23 cellular contexts compared by ENCODE assay signal in genomic region chr6:158095671-158096070, GRCh38.
"Had no signal": no experiment of that assay in that cellular context is flagged by ENCODE, and none has a peak within 500 bp of the region (broad histone marks: within the 10 kb centered on the region; RNA-seq: fewer than 3 reads in every experiment).

No MANE protein-coding gene starts in this region.

- H3K79me2 ChIP-seq: hepatocyte had no signal

- H3K4me3 Mint-ChIP-seq: naive thymus-derived CD8-positive, alpha-beta T cell; nephron progenitor cell had no signal

- H3K4me2 ChIP-seq: hepatocyte had no signal

- FAIRE-seq: endothelial cell of umbilical vein, pancreas had no signal

- H3K27ac ChIP-seq: coronary artery, esophagus muscularis mucosa, foreskin keratinocyte, gastroesophageal sphincter, heart left ventricle, hepatocyte, left ventricle myocardium inferior, lower lobe of right lung, pancreas, prostate gland, right atrium auricular region, sigmoid colon, stomach, thyroid gland, vagina had no signal

- ATAC-seq: foreskin keratinocyte; gastroesophageal sphincter; left colon; lower lobe of right lung; naive thymus-derived CD8-positive, alpha-beta T cell; pancreas had no signal

- H3K27ac Mint-ChIP-seq: nephron progenitor cell had no signal

- H3K27me3 ChIP-seq: esophagus muscularis mucosa, foreskin keratinocyte, gastroesophageal sphincter, heart left ventricle, hepatocyte, pancreas, right atrium auricular region, sigmoid colon, stomach, thyroid gland, vagina had no signal

- H3K4me3 ChIP-seq: coronary artery, esophagus muscularis mucosa, gastroesophageal sphincter, heart left ventricle, hepatocyte, left ventricle myocardium inferior, lower lobe of right lung, pancreas, prostate gland, right atrium auricular region, sigmoid colon, stomach, thyroid gland, vagina had no signal

- H3K36me3 ChIP-seq: prostate gland had no signal

- H3K4me1 ChIP-seq: esophagus muscularis mucosa, foreskin keratinocyte, gastroesophageal sphincter, heart left ventricle, left ventricle myocardium inferior, lower lobe of right lung, pancreas, prostate gland, right atrium auricular region, sigmoid colon, stomach, vagina had no signal

- DNase-seq: dermis blood vessel endothelial cell; effector memory CD4-positive, alpha-beta T cell; heart left ventricle; left colon; left ventricle myocardium inferior; lower lobe of right lung; naive thymus-derived CD8-positive, alpha-beta T cell; nephron progenitor cell; occipital lobe; pancreas; sigmoid colon; stimulated activated naive CD4-positive, alpha-beta T cell treated with Interleukin-2 at 50 U/mL for 16 hours; stomach; thyroid gland had no signal

- H3K4me1 Mint-ChIP-seq: naive thymus-derived CD8-positive, alpha-beta T cell had no signal

- H3K9me3 ChIP-seq: esophagus muscularis mucosa, gastroesophageal sphincter, heart left ventricle, left ventricle myocardium inferior, lower lobe of right lung, pancreas, prostate gland, right atrium auricular region, sigmoid colon, stomach, thyroid gland, vagina had no signal

- H3K9me3 Mint-ChIP-seq: naive thymus-derived CD8-positive, alpha-beta T cell; nephron progenitor cell had no signal

- H2AFZ ChIP-seq: hepatocyte had no signal
